In the genomic region with DNA sequence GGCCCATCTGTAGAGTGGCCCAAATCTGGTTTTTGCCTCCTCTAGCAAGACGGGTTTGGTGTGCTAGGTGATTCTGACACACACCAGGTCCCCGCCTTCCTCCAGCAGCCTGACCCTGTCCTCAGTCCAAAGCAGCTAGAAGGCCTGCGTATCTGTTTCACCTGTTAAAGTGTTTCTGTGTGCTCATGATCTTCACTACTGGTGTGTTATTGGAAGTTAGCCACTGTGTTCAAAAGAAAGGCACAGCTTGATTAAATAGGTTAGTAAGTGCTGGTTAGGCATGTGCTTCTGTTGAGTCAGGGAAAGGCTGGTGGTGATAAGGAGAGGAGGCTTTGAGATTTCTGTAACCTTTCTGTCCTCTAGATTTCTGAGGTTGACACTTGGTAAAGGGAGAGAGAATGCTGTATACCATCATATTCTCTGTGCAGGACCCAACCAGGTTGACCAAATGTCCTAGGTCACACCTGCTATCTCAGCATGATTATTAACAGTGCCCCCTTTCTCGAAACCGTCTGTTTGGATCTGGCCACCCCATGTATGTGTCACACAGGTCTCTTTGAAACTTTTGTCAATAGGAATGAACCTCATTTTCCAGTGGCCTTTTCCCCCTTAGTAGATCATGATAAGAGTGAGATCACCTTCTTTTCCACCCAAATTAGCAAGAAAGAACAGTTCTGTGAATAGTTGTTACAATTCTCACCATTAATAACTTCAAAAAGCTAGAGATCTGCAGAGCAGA, we compare ENCODE assay signal across 17 cellular contexts. TPM values are rescaled to one million over a fixed set of nuclear protein-coding genes. Genes with fewer than 3 reads are reported as not detected.
DNase-seq lines count a peak whose midpoint lies in the region; ATAC-seq and TF ChIP-seq lines count a peak whose summit lies in the region.
"Had no signal": no experiment of that assay in that cellular context is flagged by ENCODE, and none has a peak within 500 bp of the region (broad histone marks: within the 10 kb centered on the region; RNA-seq: fewer than 3 reads in every experiment).

No MANE protein-coding gene starts in this region.

- H3K36me3 Mint-ChIP-seq in Calu3 (ENCODE audit: insufficient read depth, unreplicated experiment), result peaks cover 27% of the 10 kb centered on the region
- H3K36me3 Mint-ChIP-seq in effector memory CD8-positive, alpha-beta T cell (ENCODE audit: insufficient read depth), result no peaks in the 10 kb centered on the region
- H3K36me3 Mint-ChIP-seq in natural killer cell treated with Interleukin-12 subunit alpha and Interleukin-12 subunit beta and Interleukin-15 and Interleukin-18, amount 100 ng/mL, for 72 hours, result no peaks in the 10 kb centered on the region

- peaks cover 2% of the 10 kb centered on the region for H3K9me3 Mint-ChIP-seq in Calu3 (ENCODE audit: low read depth, unreplicated experiment)
- no peaks in the 10 kb centered on the region for H3K9me3 Mint-ChIP-seq in effector memory CD8-positive, alpha-beta T cell
- no peaks in the 10 kb centered on the region for H3K9me3 Mint-ChIP-seq in natural killer cell treated with Interleukin-12 subunit alpha and Interleukin-12 subunit beta and Interleukin-15 and Interleukin-18, amount 100 ng/mL, for 72 hours

- H3K4me3 Mint-ChIP-seq in Calu3 (ENCODE audit: low read depth, unreplicated experiment), result peak overlapping the region; percentile 69
- no peak overlapping the region for H3K4me3 Mint-ChIP-seq in effector memory CD8-positive, alpha-beta T cell
- H3K4me3 Mint-ChIP-seq in natural killer cell treated with Interleukin-12 subunit alpha and Interleukin-12 subunit beta and Interleukin-15 and Interleukin-18, amount 100 ng/mL, for 72 hours, result peak overlapping the region; percentile 83
- H3K4me3 Mint-ChIP-seq: activated CD8-positive, alpha-beta memory T cell treated with anti-CD3 and anti-CD28 coated beads, Interleukin-2, amount 10 ng/mL, durations not matched to agents 7 days and 5 days had no signal

- ATAC-seq in effector memory CD8-positive, alpha-beta T cell (replicated peaks), result no peak
- no peak for ATAC-seq in natural killer cell treated with Interleukin-12 subunit alpha and Interleukin-12 subunit beta and Interleukin-15 and Interleukin-18, amount 100 ng/mL, for 72 hours
- ATAC-seq in HG03108 (IDR thresholded peaks at IDR 0.05; ENCODE audit: unreplicated experiment) (no peak), GM21528 (IDR thresholded peaks at IDR 0.05; ENCODE audit: low FRiP score, unreplicated experiment) (no peak)
- ATAC-seq: activated CD8-positive, alpha-beta memory T cell treated with anti-CD3 and anti-CD28 coated beads, Interleukin-2, amount 10 ng/mL, durations not matched to agents 7 days and 5 days had no signal

- no peaks in the 10 kb centered on the region for H3K27me3 Mint-ChIP-seq in Calu3 (ENCODE audit: unreplicated experiment)
- no peaks in the 10 kb centered on the region for H3K27me3 Mint-ChIP-seq in effector memory CD8-positive, alpha-beta T cell
- no peaks in the 10 kb centered on the region for H3K27me3 Mint-ChIP-seq in natural killer cell treated with Interleukin-12 subunit alpha and Interleukin-12 subunit beta and Interleukin-15 and Interleukin-18, amount 100 ng/mL, for 72 hours

- peaks cover 97% of the 10 kb centered on the region for H3K4me1 Mint-ChIP-seq in Calu3 (ENCODE audit: low read depth, unreplicated experiment)
- peaks cover 74 to 86% of the 10 kb centered on the region in 2 donors for H3K4me1 Mint-ChIP-seq in effector memory CD8-positive, alpha-beta T cell (ENCODE audit: low read depth in 2 of 2)
- H3K4me1 Mint-ChIP-seq in natural killer cell treated with Interleukin-12 subunit alpha and Interleukin-12 subunit beta and Interleukin-15 and Interleukin-18, amount 100 ng/mL, for 72 hours (ENCODE audit: low read depth in 2 of 2), result peaks cover 80% of the 10 kb centered on the region in 2 donors

- no peak for TF ChIP-seq CTCF in Calu3 (IDR thresholded peaks at IDR 0.05; ENCODE audit: unreplicated experiment)

- intact Hi-C loops in Calu3 (cut with micrococcal nuclease; ENCODE audit: unreplicated experiment), result loop anchor here (5.0 kb wide), 1 partner anchor 133 kb away; no protein-coding TSS in a partner anchor

- H3K27ac Mint-ChIP-seq in Calu3 (ENCODE audit: unreplicated experiment), result peak overlapping the region; percentile 87
- peak overlapping the region; percentile 50 to 51 for H3K27ac Mint-ChIP-seq in effector memory CD8-positive, alpha-beta T cell
- H3K27ac Mint-ChIP-seq in natural killer cell treated with Interleukin-12 subunit alpha and Interleukin-12 subunit beta and Interleukin-15 and Interleukin-18, amount 100 ng/mL, for 72 hours, result peak overlapping the region in 1 of 2 donors; percentile 93
- H3K27ac Mint-ChIP-seq: activated CD8-positive, alpha-beta memory T cell treated with anti-CD3 and anti-CD28 coated beads, Interleukin-2, amount 10 ng/mL, durations not matched to agents 7 days and 5 days had no signal

- no peak for DNase-seq in Calu3
- peak; percentile 12 for DNase-seq in NCI-H226
- no peak for DNase-seq in effector memory CD8-positive, alpha-beta T cell
- no peak for DNase-seq in natural killer cell treated with Interleukin-12 subunit alpha and Interleukin-12 subunit beta and Interleukin-15 and Interleukin-18, amount 100 ng/mL, for 72 hours (ENCODE audit: low spot score)
- DNase-seq in activated naive CD4-positive, alpha-beta T cell (lab: John Stamatoyannopoulos, UW), result no peak
- no peak for DNase-seq in UCSD-AML1 (lab: John Stamatoyannopoulos, UW; ENCODE audit: unreplicated experiment)
- DNase-seq: activated CD4-positive, CD25-positive, alpha-beta regulatory T cell treated with anti-CD3 and anti-CD28 coated beads, Interleukin-2, amount 50 U/mL, for 72 hours; activated CD8-positive, alpha-beta memory T cell treated with anti-CD3 and anti-CD28 coated beads, Interleukin-2, amount 10 ng/mL, durations not matched to agents 7 days and 5 days; activated effector memory CD4-positive, alpha-beta T cell treated with Interleukin-2 at 50 U/mL for 16 hours; amygdala; H7; KBM-7; MV-4-11; NCI-H2081; NCI-H510A treated with DMSO at 0.1 percent for 48 hours had no signal

- CTCF ChIA-PET in Calu3 (lab: Charles Lee), result interaction anchor here (1.0 to 1.4 kb wide), 3 partner anchors 28 to 42 kb away, joined by 3 to 5 read pairs (median 3); no protein-coding TSS in a partner anchor

- BruUV-seq in Calu3 (replicated peaks; lab: Mats Ljungman, UMichigan), result no TSS peak

RNA-seq across cellular contexts. Expression of gene ARHGAP26, which starts 58.8 kb away (rescaled TPM):
- 112 and 118 TPM in 2 replicates for total RNA-seq in Calu3 (2022)
- 100 to 1,000 TPM; 109 to 110 TPM for total RNA-seq in natural killer cell treated with Interleukin-12 subunit alpha and Interleukin-12 subunit beta and Interleukin-15 and Interleukin-18, amount 100 ng/mL, for 72 hours

Comparison
In these comparisons a context has a peak if more than half of its experiments do, and no peak if none do; other contexts are left out.
1. H3K4me3 Mint-ChIP-seq: peak in Calu3 (single experiment) and natural killer cell treated with Interleukin-12 subunit alpha and Interleukin-12 subunit beta and Interleukin-15 and Interleukin-18, amount 100 ng/mL, for 72 hours (single experiment); none in effector memory CD8-positive, alpha-beta T cell (0 of 2).